1 cellular context compared by ENCODE assay signal in genomic region chr6:43842964-43843645, GRCh38.
TF ChIP-seq lines count a peak whose summit lies in the region.

No MANE protein-coding gene starts in this region.

TF ChIP-seq in K562, 482 proteins besides CTCF, POLR2A, EP300 and RAD21 (continued from another document):
- TF ChIP-seq PBX2 (CRISPR knock-in tag; IDR thresholded peaks at IDR 0.05; ENCODE audit: low read depth) (no peak), PBX2 (tag; conservative IDR thresholded peaks at IDR 0.05; ENCODE audit: low read depth) (0 out of 2 replicates have a peak, but pooled peaks have one; percentile 46), HDAC1 (IDR thresholded peaks at IDR 0.05) (peak in 1 of 2 experiments; percentile 60; a peak in 1 of 4 replicates), HMBOX1 (IDR thresholded peaks at IDR 0.05) (0 out of 2 replicates have a peak, but pooled peaks have one; percentile 44), C11orf30 (IDR thresholded peaks at IDR 0.05; ENCODE audit: low read depth) (peak; percentile 96), ATF3 (IDR thresholded peaks at IDR 0.05) (peak; percentile 64; the same call in 1 of the 2 replicates), ATF3 (CRISPR knock-in tag; conservative IDR thresholded peaks at IDR 0.05) (no peak)
